Comparison of ENCODE assay signal across 8 cellular contexts in the genomic region with DNA sequence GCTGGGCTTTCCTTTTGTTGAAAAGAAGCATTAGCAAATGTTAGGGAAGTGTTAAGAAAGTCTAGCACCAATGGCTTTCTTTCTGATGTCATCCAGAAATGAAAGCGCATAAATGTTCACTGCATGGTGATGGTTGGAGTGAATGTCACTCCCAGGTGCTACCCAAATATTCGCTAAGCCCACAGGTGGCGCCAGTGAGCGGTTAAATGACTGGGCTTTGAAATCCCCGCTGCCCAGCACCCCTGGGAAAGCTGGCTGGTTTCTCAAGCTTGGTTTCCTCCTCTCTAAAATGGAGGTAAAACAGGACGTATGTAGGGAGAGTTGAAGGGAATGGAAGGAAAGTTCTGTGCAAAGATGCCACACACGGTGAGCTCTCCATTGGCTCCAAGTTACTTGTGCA.
DNase-seq lines count a peak whose midpoint lies in the region; ATAC-seq and TF ChIP-seq lines count a peak whose summit lies in the region.

No MANE protein-coding gene starts in this region.

- no peaks in the 10 kb centered on the region for H3K9me3 ChIP-seq in NT2/D1 (ENCODE audit: insufficient read depth, low read length)

- ATAC-seq in stimulated activated naive CD8-positive, alpha-beta T cell treated with anti-CD3 and anti-CD28 coated beads, Interleukin-15, Interleukin-2, amounts not matched to agents 100 U/mL and 50 U/mL, for 24 hours = no peak
- ATAC-seq in stimulated activated naive CD8-positive, alpha-beta T cell treated with anti-CD3 and anti-CD28 coated beads, Interleukin-15, amount 100 ng/mL, for 72 hours = no peak
- no peak for ATAC-seq in HG03354 (IDR thresholded peaks at IDR 0.05; ENCODE audit: poor library complexity, severe bottlenecking, unreplicated experiment)
- ATAC-seq in GM18861 (IDR thresholded peaks at IDR 0.05; ENCODE audit: unreplicated experiment) = no peak

- peak; percentile 48 for DNase-seq in stimulated activated naive CD8-positive, alpha-beta T cell treated with anti-CD3 and anti-CD28 coated beads, Interleukin-15, Interleukin-2, amounts not matched to agents 100 U/mL and 50 U/mL, for 24 hours
- DNase-seq in stimulated activated naive CD8-positive, alpha-beta T cell treated with anti-CD3 and anti-CD28 coated beads, Interleukin-15, amount 100 ng/mL, for 72 hours = no peak
- peak; percentile 43 for DNase-seq in NT2/D1 (ENCODE audit: low read depth, low spot score)
- DNase-seq in epithelial cell of proximal tubule (ENCODE audit: low read depth) = no peak
- DNase-seq in stimulated activated CD4-positive, alpha-beta T cell treated with anti-CD3 and anti-CD28 coated beads, TNF-alpha, amount 100 ng/mL, for 48 hours (ENCODE audit: low read depth in 3 of 3) = peak; percentile 5 to 31 (median 9)
- DNase-seq in AG08395 (ENCODE audit: low spot score) = no peak

- H3K27me3 ChIP-seq in NT2/D1 (ENCODE audit: insufficient read depth, insufficient read length) = no peaks in the 10 kb centered on the region

- H3K4me3 ChIP-seq in NT2/D1 (ENCODE audit: insufficient read length, low read depth) (no peak overlapping the region), epithelial cell of proximal tubule (ENCODE audit: low read depth, low read length) (no peak overlapping the region)

- peaks cover 21% of the 10 kb centered on the region for H3K27me3 Mint-ChIP-seq in stimulated activated naive CD8-positive, alpha-beta T cell treated with anti-CD3 and anti-CD28 coated beads, Interleukin-15, amount 100 ng/mL, for 72 hours

- no peaks in the 10 kb centered on the region for H3K4me1 ChIP-seq in NT2/D1 (ENCODE audit: insufficient read depth, insufficient read length)

- H3K4me1 Mint-ChIP-seq in stimulated activated naive CD8-positive, alpha-beta T cell treated with anti-CD3 and anti-CD28 coated beads, Interleukin-15, amount 100 ng/mL, for 72 hours = no peaks in the 10 kb centered on the region

- H3K36me3 ChIP-seq in NT2/D1 (ENCODE audit: insufficient read depth, insufficient read length, low read length) = no peaks in the 10 kb centered on the region

- H3K9ac ChIP-seq in NT2/D1 (ENCODE audit: insufficient read length, low read depth) = no peak overlapping the region

- no peak overlapping the region for H3K4me3 Mint-ChIP-seq in stimulated activated naive CD8-positive, alpha-beta T cell treated with anti-CD3 and anti-CD28 coated beads, Interleukin-15, amount 100 ng/mL, for 72 hours

- H3K27ac Mint-ChIP-seq in stimulated activated naive CD8-positive, alpha-beta T cell treated with anti-CD3 and anti-CD28 coated beads, Interleukin-15, amount 100 ng/mL, for 72 hours = no peak overlapping the region

- TF ChIP-seq CTCF in epithelial cell of proximal tubule (conservative IDR thresholded peaks at IDR 0.05; ENCODE audit: low read depth, low read length) = peak; percentile 51

- no peaks in the 10 kb centered on the region for H3K9me3 Mint-ChIP-seq in stimulated activated naive CD8-positive, alpha-beta T cell treated with anti-CD3 and anti-CD28 coated beads, Interleukin-15, amount 100 ng/mL, for 72 hours

Comparison
In these comparisons a context has a peak if more than half of its experiments do, and no peak if none do; other contexts are left out.
1. DNase-seq: peak in stimulated activated naive CD8-positive, alpha-beta T cell treated with anti-CD3 and anti-CD28 coated beads, Interleukin-15, Interleukin-2, amounts not matched to agents 100 U/mL and 50 U/mL, for 24 hours (single experiment), NT2/D1 (single experiment) and stimulated activated CD4-positive, alpha-beta T cell treated with anti-CD3 and anti-CD28 coated beads, TNF-alpha, amount 100 ng/mL, for 48 hours (3 of 3); none in stimulated activated naive CD8-positive, alpha-beta T cell treated with anti-CD3 and anti-CD28 coated beads, Interleukin-15, amount 100 ng/mL, for 72 hours (0 of 2), epithelial cell of proximal tubule (single experiment) and AG08395 (single experiment).